10 cellular contexts compared by ENCODE assay signal in genomic region chr10:3485287-3485686, GRCh38.
DNase-seq lines count a peak whose midpoint lies in the region; ATAC-seq and TF ChIP-seq lines count a peak whose summit lies in the region.
"Had no signal": no experiment of that assay in that cellular context is flagged by ENCODE, and none has a peak within 500 bp of the region (broad histone marks: within the 10 kb centered on the region; RNA-seq: fewer than 3 reads in every experiment).

No MANE protein-coding gene starts in this region.

- POLR2A ChIA-PET in Caco-2 (lab: Charles Lee) (no interaction called here), GM10248 (lab: Yijun Ruan, JAX) (no interaction called here)

- TF ChIP-seq POLR2A in lower leg skin (IDR thresholded peaks at IDR 0.05) = no peak
- no peak for TF ChIP-seq POLR2A in esophagus squamous epithelium (IDR thresholded peaks at IDR 0.05)

- H3K9me3 ChIP-seq in Caco-2 (no peaks in the 10 kb centered on the region), lung (ENCODE audit: control insufficient read depth in 2 of 2, insufficient read depth in 1 of 2, low read length in 1 of 2) (no peaks in the 10 kb centered on the region), esophagus squamous epithelium (no peaks in the 10 kb centered on the region)

- no peak for TF ChIP-seq CTCF in Caco-2 (IDR thresholded peaks at IDR 0.05; ENCODE audit: insufficient read depth in 1 of 2, low read depth in 1 of 2, low read length in 1 of 2, severe bottlenecking in 1 of 2, unreplicated experiment in 1 of 2)
- TF ChIP-seq CTCF in lung (IDR thresholded peaks at IDR 0.05; ENCODE audit: control extremely low read depth, extremely low read depth) = no peak
- no peak for TF ChIP-seq CTCF in lower leg skin (IDR thresholded peaks at IDR 0.05)
- no peak for TF ChIP-seq CTCF in esophagus squamous epithelium (IDR thresholded peaks at IDR 0.05)
- TF ChIP-seq CTCF in GM10248 (IDR thresholded peaks at IDR 0.05; ENCODE audit: control extremely low read depth, extremely low read depth, low read depth, missing control alignments) = no peak

- intact Hi-C loops in Caco-2 (cut with micrococcal nuclease; ENCODE audit: unreplicated experiment) = loop anchor here (10.0 kb wide), 2 partner anchors 260 to 300 kb away; partner anchors contain the start of gene KLF6
- intact Hi-C loops in lower leg skin (cut with DNase I; ENCODE audit: low total_unique reads) = loop anchor here (5.0 kb wide), 1 partner anchor 292 kb away; no protein-coding TSS in a partner anchor
- intact Hi-C loops in esophagus squamous epithelium (cut with DNase I) = loop anchor here (10.0 kb wide), 1 partner anchor 290 kb away; no protein-coding TSS in a partner anchor

- H3K27me3 Mint-ChIP-seq in Caco-2 (ENCODE audit: insufficient read depth, unreplicated experiment) = no peaks in the 10 kb centered on the region
- peaks cover 3% of the 10 kb centered on the region for H3K27me3 Mint-ChIP-seq in IgD-negative memory B cell

- DNase-seq in Caco-2 (no peak), lung (ENCODE audit: low spot score) (no peak), lower leg skin (ENCODE audit: low spot score in 2 of 2) (no peak), DMS53 (lab: John Stamatoyannopoulos, UW) (no peak), esophagus squamous epithelium (lab: John Stamatoyannopoulos, UW) (no peak), GM10248 (ENCODE audit: extremely low spot score) (no peak)
- DNase-seq: mammary epithelial cell; stimulated activated CD4-positive, alpha-beta T cell treated with anti-CD3 and anti-CD28 coated beads, Interleukin-2, amount 100 ng/mL, for 48 hours had no signal

- peaks cover 35% of the 10 kb centered on the region for H3K4me1 ChIP-seq in Caco-2
- H3K4me1 ChIP-seq in lung (ENCODE audit: control insufficient read depth in 2 of 2, insufficient read depth in 2 of 2, low read length in 2 of 2) = peaks cover 2 to 3% of the 10 kb centered on the region in 2 donors
- H3K4me1 ChIP-seq in esophagus squamous epithelium = peaks cover 17 to 57% (median 33%) of the 10 kb centered on the region in 3 donors

- H3K36me3 Mint-ChIP-seq in Caco-2 (ENCODE audit: insufficient read depth, unreplicated experiment) (peaks cover 17% of the 10 kb centered on the region), IgD-negative memory B cell (peaks cover 6% of the 10 kb centered on the region)

- 31 to 66% methylated on average over 8 of the region's 8 CpGs for WGBS in lung, 2 donors
- WGBS in lower leg skin, 2 donors = 60 to 62% methylated on average over 8 of the region's 8 CpGs
- 75 to 80% methylated on average over 6 of the region's 8 CpGs for whole genome bisulfite sequencing in esophagus squamous epithelium, 2 donors

- peak; percentile 45 for ATAC-seq in GM19438 (IDR thresholded peaks at IDR 0.05; ENCODE audit: low read depth, unreplicated experiment)
- ATAC-seq in lung (ENCODE audit: insufficient read depth, low FRiP score) = peak; percentile 22

- H3K36me3 ChIP-seq in Caco-2 (ENCODE audit: control insufficient read depth, insufficient read depth, low read length) (no peaks in the 10 kb centered on the region), lung (ENCODE audit: control insufficient read depth in 2 of 2, insufficient read depth in 2 of 2, low read length in 2 of 2) (no peaks in the 10 kb centered on the region), esophagus squamous epithelium (no peaks in the 10 kb centered on the region)

- peak overlapping the region; percentile 92 for H3K27ac Mint-ChIP-seq in Caco-2 (ENCODE audit: unreplicated experiment)
- H3K27ac Mint-ChIP-seq in IgD-negative memory B cell = peak overlapping the region; percentile 41 to 97 (median 95)

- no peaks in the 10 kb centered on the region for H3K27me3 ChIP-seq in Caco-2 (replicated peaks; ENCODE audit: control insufficient read depth, insufficient read depth, low read length)
- H3K27me3 ChIP-seq in lung (ENCODE audit: control insufficient read depth, insufficient read depth) = no peaks in the 10 kb centered on the region
- no peaks in the 10 kb centered on the region for H3K27me3 ChIP-seq in esophagus squamous epithelium

- no peak overlapping the region for H3K4me3 ChIP-seq in Caco-2 (ENCODE audit: low read depth, low read length)
- H3K4me3 ChIP-seq in lung = no peak overlapping the region
- no peak overlapping the region for H3K4me3 ChIP-seq in lower leg skin (ENCODE audit: low read depth, poor library complexity, severe bottlenecking)
- H3K4me3 ChIP-seq in esophagus squamous epithelium = no peak overlapping the region

- peaks cover 39% of the 10 kb centered on the region for H3K4me1 Mint-ChIP-seq in Caco-2 (ENCODE audit: low read depth, unreplicated experiment)
- H3K4me1 Mint-ChIP-seq in IgD-negative memory B cell = peaks cover 31 to 41% (median 32%) of the 10 kb centered on the region in 3 donors

- CTCF ChIA-PET in Caco-2 (lab: Charles Lee) (no interaction called here), GM10248 (lab: Yijun Ruan, JAX) (interaction anchor here (0.9 kb wide), 1 partner anchor 20 kb away, joined by 3 read pairs; no protein-coding TSS in a partner anchor)

- H3K4me3 Mint-ChIP-seq in Caco-2 (ENCODE audit: unreplicated experiment) (no peak overlapping the region), IgD-negative memory B cell (peak overlapping the region; percentile 62 to 93 (median 90))

- H3K27ac ChIP-seq in lung (ENCODE audit: low read depth in 1 of 2, low read length in 1 of 2) = no peak overlapping the region
- H3K27ac ChIP-seq in esophagus squamous epithelium = peak overlapping the region in 2 of 4 donors; percentile 69

- H3K9me3 Mint-ChIP-seq in Caco-2 (ENCODE audit: unreplicated experiment) (peaks cover 11% of the 10 kb centered on the region), IgD-negative memory B cell (peaks cover 7 to 23% (median 10%) of the 10 kb centered on the region in 3 donors)

- BruUV-seq in Caco-2 (replicated peaks; lab: Mats Ljungman, UMichigan) = no TSS peak
